18 cellular contexts compared by ENCODE assay signal in genomic region chr4:77797239-77797638, GRCh38. TPM values are rescaled to one million over a fixed set of nuclear protein-coding genes. Genes with fewer than 3 reads are reported as not detected.
DNase-seq lines count a peak whose midpoint lies in the region; ATAC-seq and TF ChIP-seq lines count a peak whose summit lies in the region.
"Had no signal": no experiment of that assay in that cellular context is flagged by ENCODE, and none has a peak within 500 bp of the region (broad histone marks: within the 10 kb centered on the region; RNA-seq: fewer than 3 reads in every experiment).

No MANE protein-coding gene starts in this region.

- in situ Hi-C loops in gastrocnemius medialis (cut with MboI; ENCODE audit: low sequenced_read_pairs in 4 of 4), result no loop called here

- no peak for TF ChIP-seq POLR2A in gastrocnemius medialis (IDR thresholded peaks at IDR 0.05)

- ATAC-seq in activated T-cell treated with anti-CD3 and anti-CD28 coated beads, Interleukin-2, amount 50 U/mL, for 4 hours, result no peak
- ATAC-seq in activated T-helper 17 cell treated with anti-CD3 and anti-CD28 coated beads, Interleukin-2, amount 50 U/mL, for 72 hours (replicated peaks), result no peak
- ATAC-seq in gastrocnemius medialis (peak; percentile 56 to 70), HG03354 (IDR thresholded peaks at IDR 0.05; ENCODE audit: poor library complexity, severe bottlenecking, unreplicated experiment) (no peak)
- ATAC-seq: activated CD8-positive, alpha-beta memory T cell treated with anti-CD3 and anti-CD28 coated beads, Interleukin-2, amount 10 ng/mL, durations not matched to agents 7 days and 5 days had no signal

- no peak overlapping the region for H3K27ac ChIP-seq in gastrocnemius medialis
- H3K27ac ChIP-seq: left ventricle myocardium inferior, suprapubic skin, VCaP had no signal

- intact Hi-C loops in gastrocnemius medialis (cut with DNase I; ENCODE audit: low total_unique reads), result loop anchor here (2.0 kb wide), 1 partner anchor 20 kb away; no protein-coding TSS in a partner anchor
- intact Hi-C loops in CD14-positive monocyte (cut with micrococcal nuclease), result no loop called here

- no peak for TF ChIP-seq CTCF in gastrocnemius medialis (IDR thresholded peaks at IDR 0.05 in 4 of 5, conservative IDR thresholded peaks at IDR 0.05 in 1 of 5)
- TF ChIP-seq CTCF in CD14-positive monocyte (IDR thresholded peaks at IDR 0.05), result no peak

- no peaks in the 10 kb centered on the region for H3K9me3 ChIP-seq in gastrocnemius medialis
- H3K9me3 ChIP-seq: left ventricle myocardium inferior, suprapubic skin had no signal

- no peaks in the 10 kb centered on the region for H3K36me3 ChIP-seq in gastrocnemius medialis
- H3K36me3 ChIP-seq: left ventricle myocardium inferior, suprapubic skin had no signal

- H3K27me3 Mint-ChIP-seq in activated T-cell treated with anti-CD3 and anti-CD28 coated beads, Interleukin-2, amount 50 U/mL, for 24 hours, result no peaks in the 10 kb centered on the region
- H3K27me3 Mint-ChIP-seq in activated T-cell treated with anti-CD3 and anti-CD28 coated beads, Interleukin-2, amount 50 U/mL, for 4 hours (ENCODE audit: low read depth), result no peaks in the 10 kb centered on the region
- no peaks in the 10 kb centered on the region for H3K27me3 Mint-ChIP-seq in activated T-helper 17 cell treated with anti-CD3 and anti-CD28 coated beads, Interleukin-2, amount 50 U/mL, for 72 hours
- peaks cover 0 to 1% (median 0%) of the 10 kb centered on the region in 3 donors for H3K27me3 Mint-ChIP-seq in CD14-positive monocyte (ENCODE audit: low read depth in 3 of 3)
- H3K27me3 Mint-ChIP-seq: activated CD8-positive, alpha-beta memory T cell treated with anti-CD3 and anti-CD28 coated beads, Interleukin-2, amount 10 ng/mL, durations not matched to agents 7 days and 5 days had no signal

- H3K36me3 Mint-ChIP-seq in activated T-cell treated with anti-CD3 and anti-CD28 coated beads, Interleukin-2, amount 50 U/mL, for 24 hours (ENCODE audit: low read depth), result peaks cover 49% of the 10 kb centered on the region
- peaks cover 22% of the 10 kb centered on the region for H3K36me3 Mint-ChIP-seq in activated T-cell treated with anti-CD3 and anti-CD28 coated beads, Interleukin-2, amount 50 U/mL, for 4 hours (ENCODE audit: insufficient read depth)
- H3K36me3 Mint-ChIP-seq in activated T-helper 17 cell treated with anti-CD3 and anti-CD28 coated beads, Interleukin-2, amount 50 U/mL, for 72 hours (ENCODE audit: low read depth), result peaks cover 32% of the 10 kb centered on the region
- peaks cover 7 to 18% of the 10 kb centered on the region in 2 donors for H3K36me3 Mint-ChIP-seq in CD14-positive monocyte

- no peak overlapping the region for H3K4me3 ChIP-seq in gastrocnemius medialis
- H3K4me3 ChIP-seq: left ventricle myocardium inferior, suprapubic skin had no signal

- H3K27ac Mint-ChIP-seq in activated T-cell treated with anti-CD3 and anti-CD28 coated beads, Interleukin-2, amount 50 U/mL, for 24 hours, result peak overlapping the region; percentile 67
- H3K27ac Mint-ChIP-seq in activated T-helper 17 cell treated with anti-CD3 and anti-CD28 coated beads, Interleukin-2, amount 50 U/mL, for 72 hours, result peak overlapping the region; percentile 76
- H3K27ac Mint-ChIP-seq in CD14-positive monocyte, result peak overlapping the region in 1 of 7 donors; percentile 8
- H3K27ac Mint-ChIP-seq: activated CD8-positive, alpha-beta memory T cell treated with anti-CD3 and anti-CD28 coated beads, Interleukin-2, amount 10 ng/mL, durations not matched to agents 7 days and 5 days; nephron had no signal

- peaks cover 47 to 59% of the 10 kb centered on the region in 2 donors for H3K4me1 ChIP-seq in gastrocnemius medialis

- peaks cover 10% of the 10 kb centered on the region for H3K9me3 Mint-ChIP-seq in activated T-cell treated with anti-CD3 and anti-CD28 coated beads, Interleukin-2, amount 50 U/mL, for 24 hours
- H3K9me3 Mint-ChIP-seq in activated T-cell treated with anti-CD3 and anti-CD28 coated beads, Interleukin-2, amount 50 U/mL, for 4 hours, result peaks cover 4% of the 10 kb centered on the region
- H3K9me3 Mint-ChIP-seq in activated T-helper 17 cell treated with anti-CD3 and anti-CD28 coated beads, Interleukin-2, amount 50 U/mL, for 72 hours, result no peaks in the 10 kb centered on the region
- H3K9me3 Mint-ChIP-seq in CD14-positive monocyte, result peaks cover 6 to 19% (median 13%) of the 10 kb centered on the region in 7 donors
- H3K9me3 Mint-ChIP-seq: nephron had no signal

- H3K4me3 Mint-ChIP-seq in activated T-cell treated with anti-CD3 and anti-CD28 coated beads, Interleukin-2, amount 50 U/mL, for 24 hours, result no peak overlapping the region
- H3K4me3 Mint-ChIP-seq in activated T-cell treated with anti-CD3 and anti-CD28 coated beads, Interleukin-2, amount 50 U/mL, for 4 hours, result no peak overlapping the region
- peak overlapping the region; percentile 46 for H3K4me3 Mint-ChIP-seq in activated T-helper 17 cell treated with anti-CD3 and anti-CD28 coated beads, Interleukin-2, amount 50 U/mL, for 72 hours
- H3K4me3 Mint-ChIP-seq in CD14-positive monocyte, result no peak overlapping the region
- H3K4me3 Mint-ChIP-seq: activated CD8-positive, alpha-beta memory T cell treated with anti-CD3 and anti-CD28 coated beads, Interleukin-2, amount 10 ng/mL, durations not matched to agents 7 days and 5 days; nephron had no signal

- peaks cover 80% of the 10 kb centered on the region for H3K4me1 Mint-ChIP-seq in activated T-cell treated with anti-CD3 and anti-CD28 coated beads, Interleukin-2, amount 50 U/mL, for 24 hours (ENCODE audit: low read depth)
- H3K4me1 Mint-ChIP-seq in activated T-cell treated with anti-CD3 and anti-CD28 coated beads, Interleukin-2, amount 50 U/mL, for 4 hours (ENCODE audit: low read depth), result peaks cover 78% of the 10 kb centered on the region
- H3K4me1 Mint-ChIP-seq in activated T-helper 17 cell treated with anti-CD3 and anti-CD28 coated beads, Interleukin-2, amount 50 U/mL, for 72 hours, result peaks cover 36% of the 10 kb centered on the region
- H3K4me1 Mint-ChIP-seq in CD14-positive monocyte, result peaks cover 29% of the 10 kb centered on the region

- no peaks in the 10 kb centered on the region for H3K27me3 ChIP-seq in gastrocnemius medialis
- H3K27me3 ChIP-seq: suprapubic skin had no signal

- no peak for DNase-seq in activated T-cell treated with anti-CD3 and anti-CD28 coated beads, Interleukin-2, amount 50 U/mL, for 24 hours
- no peak for DNase-seq in activated T-cell treated with anti-CD3 and anti-CD28 coated beads, Interleukin-2, amount 50 U/mL, for 4 hours
- DNase-seq in glomerular visceral epithelial cell (ENCODE audit: extremely low spot score), result peak; percentile 36
- no peak for DNase-seq in gastrocnemius medialis
- DNase-seq in CD14-positive monocyte (ENCODE audit: low spot score), result no peak
- no peak for DNase-seq in ecto neural progenitor cell (ENCODE audit: low spot score)
- DNase-seq: activated CD8-positive, alpha-beta memory T cell treated with anti-CD3 and anti-CD28 coated beads, Interleukin-2, amount 10 ng/mL, durations not matched to agents 7 days and 5 days; activated naive CD4-positive, alpha-beta T cell treated with anti-CD3 and anti-CD28 coated beads, Interleukin-2, amount 50 U/mL, for 16 hours; cerebellar nuclear complex; COR-L47; erythroblast; left ventricle myocardium inferior; NCI-H1105 treated with DMSO at 0.1 percent for 48 hours had no signal

RNA-seq across cellular contexts. Expression of gene CNOT6L, which starts 21.9 kb away (rescaled TPM):
- 10 to 100 TPM; 52.2 to 59.1 (median 56.5) TPM for total RNA-seq in activated T-cell treated with anti-CD3 and anti-CD28 coated beads, Interleukin-2, amount 50 U/mL, for 4 hours
- total RNA-seq in activated T-helper 17 cell treated with anti-CD3 and anti-CD28 coated beads, Interleukin-2, amount 50 U/mL, for 72 hours, result 10 to 100 TPM; 66.3 to 90.9 TPM
- 10 to 100 TPM in 3 of 4 donors, 1 to 10 TPM in 1; 10.0 to 21.1 (median 13.1) TPM for total RNA-seq in gastrocnemius medialis
- polyA plus RNA-seq in CD14-positive monocyte, result 10 to 100 TPM; 26.3 to 26.4 TPM

Comparison
In these comparisons a context has a peak if more than half of its experiments do, and no peak if none do; other contexts are left out.
1. ATAC-seq: peak in gastrocnemius medialis (2 of 2); none in activated T-cell treated with anti-CD3 and anti-CD28 coated beads, Interleukin-2, amount 50 U/mL, for 4 hours (0 of 2), activated T-helper 17 cell treated with anti-CD3 and anti-CD28 coated beads, Interleukin-2, amount 50 U/mL, for 72 hours (single experiment) and HG03354 (single experiment).